ENCODE assay signal across 26 cellular contexts in genomic region chr17:76039121-76039520, GRCh38. TPM values are rescaled to one million over a fixed set of nuclear protein-coding genes. Genes with fewer than 3 reads are reported as not detected.
DNase-seq lines count a peak whose midpoint lies in the region; ATAC-seq, FAIRE-seq and TF ChIP-seq lines count a peak whose summit lies in the region.
"Had no signal": no experiment of that assay in that cellular context is flagged by ENCODE, and none has a peak within 500 bp of the region (broad histone marks: within the 10 kb centered on the region; RNA-seq: fewer than 3 reads in every experiment).

No MANE protein-coding gene starts in this region.

- no peaks in the 10 kb centered on the region for H3K9me3 Mint-ChIP-seq in MCF 10A (ENCODE audit: unreplicated experiment)
- H3K9me3 Mint-ChIP-seq: activated CD4-positive, alpha-beta memory T cell treated with anti-CD3 and anti-CD28 coated beads, Interleukin-2, amount 10 ng/mL, durations not matched to agents 7 days and 5 days; activated T-cell treated with anti-CD3 and anti-CD28 coated beads, Interleukin-2, amount 50 U/mL, for 4 hours; natural killer cell treated with Interleukin-12 subunit alpha and Interleukin-12 subunit beta and Interleukin-15 and Interleukin-18, amount 100 ng/mL, for 72 hours; stimulated activated effector memory CD8-positive, alpha-beta T cell treated with anti-CD3 and anti-CD28 coated beads, Interleukin-12 subunit alpha, Interleukin-12 subunit beta, amount 100 ng/mL, for 72 hours had no signal

- H3K36me3 Mint-ChIP-seq in MCF 10A (ENCODE audit: insufficient read depth, unreplicated experiment) = peaks cover 57% of the 10 kb centered on the region

- peak; percentile 77 for FAIRE-seq in urothelium cell line (lab: Jason Lieb, UNC)
- FAIRE-seq: GM18507, keratinocyte had no signal

- intact Hi-C loops in MCF 10A (cut with micrococcal nuclease) = no loop called here
- intact Hi-C loops in breast epithelium (cut with DNase I; ENCODE audit: low total_unique reads) = no loop called here
- intact Hi-C loops in adrenal gland (cut with DNase I) = no loop called here
- intact Hi-C loops in left colon (cut with DNase I, micrococcal nuclease) = no loop called here

- H3K9me3 ChIP-seq in breast epithelium (no peaks in the 10 kb centered on the region), adrenal gland (replicated peaks in 1 of 3) (no peaks in the 10 kb centered on the region)
- H3K9me3 ChIP-seq: thoracic aorta had no signal

- POLR2A ChIA-PET in MCF 10A (lab: Yijun Ruan, JAX) = interaction anchor here (0.6 to 1.0 kb wide), 2 partner anchors 8 to 10 kb away, joined by 3 to 4 read pairs; no protein-coding TSS in a partner anchor

- CTCF ChIA-PET in MCF 10A (lab: Yijun Ruan, JAX) = no interaction called here

- no peaks in the 10 kb centered on the region for H3K4me1 Mint-ChIP-seq in MCF 10A (ENCODE audit: insufficient read depth, unreplicated experiment)
- H3K4me1 Mint-ChIP-seq: activated CD4-positive, alpha-beta memory T cell treated with anti-CD3 and anti-CD28 coated beads, Interleukin-2, amount 10 ng/mL, durations not matched to agents 7 days and 5 days; stimulated activated effector memory CD8-positive, alpha-beta T cell treated with anti-CD3 and anti-CD28 coated beads, Interleukin-12 subunit alpha, Interleukin-12 subunit beta, amount 100 ng/mL, for 72 hours had no signal

- no peak overlapping the region for H3K4me3 Mint-ChIP-seq in MCF 10A (ENCODE audit: unreplicated experiment)
- H3K4me3 Mint-ChIP-seq: activated CD4-positive, alpha-beta memory T cell treated with anti-CD3 and anti-CD28 coated beads, Interleukin-2, amount 10 ng/mL, durations not matched to agents 7 days and 5 days; activated T-cell treated with anti-CD3 and anti-CD28 coated beads, Interleukin-2, amount 50 U/mL, for 4 hours; natural killer cell treated with Interleukin-12 subunit alpha and Interleukin-12 subunit beta and Interleukin-15 and Interleukin-18, amount 100 ng/mL, for 72 hours; stimulated activated effector memory CD8-positive, alpha-beta T cell treated with anti-CD3 and anti-CD28 coated beads, Interleukin-12 subunit alpha, Interleukin-12 subunit beta, amount 100 ng/mL, for 72 hours had no signal

- no peak for DNase-seq in MCF 10A (ENCODE audit: unreplicated experiment)
- no peak for DNase-seq in breast epithelium (ENCODE audit: low spot score in 2 of 2)
- peak in 5 of 7 donors; percentile 45 to 85 (median 64) for DNase-seq in adrenal gland
- no peak for DNase-seq in left colon
- DNase-seq in urothelium cell line (ENCODE audit: low spot score) = no peak
- no peak for DNase-seq in NOMO-1 treated with dmso at 0.1 percent for 144 hours (lab: John Stamatoyannopoulos, UW; ENCODE audit: unreplicated experiment)
- no peak for DNase-seq in activated CD4-positive, alpha-beta T cell treated with anti-CD3 and anti-CD28 coated beads, Interleukin-2, amount 50 U/mL, for 1 hour
- DNase-seq: activated CD4-positive, alpha-beta memory T cell treated with anti-CD3 and anti-CD28 coated beads, Interleukin-2, amount 10 ng/mL, durations not matched to agents 7 days and 5 days; activated T-cell treated with anti-CD3 and anti-CD28 coated beads, Interleukin-2, amount 50 U/mL, for 4 hours; foreskin melanocyte; hypothalamus; mesendoderm; NCI-H774; PC-9; T-helper 2 cell had no signal

- ATAC-seq in left colon (peak; percentile 13), GM21390 (IDR thresholded peaks at IDR 0.05; ENCODE audit: unreplicated experiment) (no peak)
- ATAC-seq: activated T-cell treated with anti-CD3 and anti-CD28 coated beads, Interleukin-2, amount 50 U/mL, for 4 hours; natural killer cell treated with Interleukin-12 subunit alpha and Interleukin-12 subunit beta and Interleukin-15 and Interleukin-18, amount 100 ng/mL, for 72 hours; stimulated activated effector memory CD8-positive, alpha-beta T cell treated with anti-CD3 and anti-CD28 coated beads, Interleukin-12 subunit alpha, Interleukin-12 subunit beta, amount 100 ng/mL, for 72 hours had no signal

- no peaks in the 10 kb centered on the region for H3K4me1 ChIP-seq in breast epithelium
- H3K4me1 ChIP-seq in adrenal gland (replicated peaks in 1 of 2) = peaks cover 0 to 10% of the 10 kb centered on the region in 2 donors

- H3K4me3 ChIP-seq in breast epithelium (no peak overlapping the region), adrenal gland (no peak overlapping the region)
- H3K4me3 ChIP-seq: cardiac muscle cell, PC-9, thoracic aorta had no signal

- no peak overlapping the region for H3K27ac Mint-ChIP-seq in MCF 10A (ENCODE audit: low read depth, unreplicated experiment)
- H3K27ac Mint-ChIP-seq: activated CD4-positive, alpha-beta memory T cell treated with anti-CD3 and anti-CD28 coated beads, Interleukin-2, amount 10 ng/mL, durations not matched to agents 7 days and 5 days had no signal

- no peaks in the 10 kb centered on the region for H3K27me3 Mint-ChIP-seq in MCF 10A (ENCODE audit: insufficient read depth, unreplicated experiment)
- H3K27me3 Mint-ChIP-seq: activated CD4-positive, alpha-beta memory T cell treated with anti-CD3 and anti-CD28 coated beads, Interleukin-2, amount 10 ng/mL, durations not matched to agents 7 days and 5 days; natural killer cell treated with Interleukin-12 subunit alpha and Interleukin-12 subunit beta and Interleukin-15 and Interleukin-18, amount 100 ng/mL, for 72 hours had no signal

- BruUV-seq in MCF 10A (replicated peaks; lab: Mats Ljungman, UMichigan) = TSS peak; percentile 81

- H3K36me3 ChIP-seq in breast epithelium (peaks cover 20% of the 10 kb centered on the region), adrenal gland (replicated peaks in 1 of 2) (peaks cover 0 to 53% of the 10 kb centered on the region in 2 donors)

- H3K27me3 ChIP-seq in breast epithelium (no peaks in the 10 kb centered on the region), adrenal gland (no peaks in the 10 kb centered on the region)
- H3K27me3 ChIP-seq: cardiac muscle cell had no signal

- TF ChIP-seq CTCF in MCF 10A (IDR thresholded peaks at IDR 0.05; ENCODE audit: unreplicated experiment) (no peak), breast epithelium (IDR thresholded peaks at IDR 0.05) (no peak), adrenal gland (IDR thresholded peaks at IDR 0.05) (no peak)

- no peak overlapping the region for H3K27ac ChIP-seq in breast epithelium
- H3K27ac ChIP-seq in adrenal gland = peak overlapping the region in 2 of 5 donors; percentile 54 to 80
- H3K27ac ChIP-seq: C4-2B, epithelial cell of prostate, PC-9, thoracic aorta, VCaP had no signal

- TF ChIP-seq POLR2A in breast epithelium (IDR thresholded peaks at IDR 0.05) (no peak), adrenal gland (IDR thresholded peaks at IDR 0.05) (no peak)

- WGBS in adrenal gland, 4 donors = 35 to 56% (median 46%) methylated on average over 4 to 6 of the region's 6 CpGs

RNA-seq across cellular contexts. Expression of gene EVPL, which starts 12.0 kb away (rescaled TPM):
- total RNA-seq in MCF 10A (2022) (7.7 and 8.1 TPM in 2 replicates), breast epithelium (1 to 10 TPM; 1.6 to 8.0 (median 3.9) TPM), adrenal gland (1 to 10 TPM in 1 of 8 donors, under 1 TPM in 5, not detected in 2; under 0.01 to 1.8 (median 0.22) TPM), left colon (10 to 100 TPM; 18.9 to 28.5 TPM)
- polyA plus RNA-seq in adrenal gland = under 1 TPM; 0.02 to 0.64 (median 0.61) TPM
- total RNA-seq: activated CD4-positive, alpha-beta memory T cell treated with anti-CD3 and anti-CD28 coated beads, Interleukin-2, amount 10 ng/mL, durations not matched to agents 7 days and 5 days had no signal
- polyA plus RNA-seq: cardiac muscle cell had no signal

RNA-seq across cellular contexts. Expression of gene SRP68, which starts 33.2 kb away (rescaled TPM):
- total RNA-seq in MCF 10A (2022) (80.8 and 106 TPM in 2 replicates), breast epithelium (10 to 100 TPM; 41.3 to 49.6 (median 48.3) TPM), adrenal gland (100 to 1,000 TPM in 1 of 8 donors, 10 to 100 TPM in 7; 20.3 to 113 (median 55.1) TPM), left colon (10 to 100 TPM; 49.9 to 56.5 TPM)
- 100 to 1,000 TPM in 1 of 3 donors, 10 to 100 TPM in 2; 33.1 to 129 (median 35.9) TPM for polyA plus RNA-seq in adrenal gland

RNA-seq across cellular contexts. Expression of gene GALR2, which starts 35.5 kb away (rescaled TPM):
- 0.37 TPM in 1 of 2 replicates, not detected in the other for total RNA-seq in MCF 10A (2022)
- total RNA-seq in breast epithelium = not detected
- not detected for total RNA-seq in adrenal gland
- under 1 TPM in 1 of 3 donors, not detected in 2; 0.27 TPM for polyA plus RNA-seq in adrenal gland
- not detected for total RNA-seq in left colon
- total RNA-seq: cardiac muscle cell had no signal
- polyA plus RNA-seq: keratinocyte had no signal

RNA-seq across cellular contexts. Expression of gene CDK3, which starts 38.5 kb away (rescaled TPM):
- total RNA-seq in MCF 10A (2022) (5.3 and 5.7 TPM in 2 replicates), breast epithelium (10 to 100 TPM in 1 of 3 donors, 1 to 10 TPM in 2; 6.6 to 13.0 (median 9.5) TPM), adrenal gland (1 to 10 TPM in 4 of 8 donors, under 1 TPM in 1, not detected in 3; 0.74 to 7.9 (median 4.3) TPM), left colon (10 to 100 TPM; 10.1 to 12.4 TPM)
- 10 to 100 TPM in 2 of 3 donors, 1 to 10 TPM in 1; 1.2 to 56.7 (median 30.0) TPM for polyA plus RNA-seq in adrenal gland

RNA-seq across cellular contexts. Expression of gene ZACN, which starts 39.9 kb away (rescaled TPM):
- total RNA-seq in MCF 10A (2022) (not detected in 2 replicates), breast epithelium (not detected), adrenal gland (under 1 TPM in 2 of 8 donors, not detected in 6; 0.13 to 0.19 TPM), left colon (under 1 TPM in 1 of 2 donors, not detected in 1; 0.22 TPM)
- 1 to 10 TPM in 2 of 3 donors, not detected in 1; 3.1 to 3.3 TPM for polyA plus RNA-seq in adrenal gland
- total RNA-seq: cardiac muscle cell, dermis microvascular lymphatic vessel endothelial cell, PC-9, thoracic aorta had no signal
- polyA plus RNA-seq: keratinocyte had no signal

Comparison
In these comparisons a context has a peak if more than half of its experiments do, and no peak if none do; other contexts are left out.
1. DNase-seq: peak in adrenal gland (5 of 7); none in MCF 10A (single experiment), breast epithelium (0 of 2), left colon (0 of 2), urothelium cell line (single experiment), NOMO-1 treated with dmso at 0.1 percent for 144 hours (single experiment) and activated CD4-positive, alpha-beta T cell treated with anti-CD3 and anti-CD28 coated beads, Interleukin-2, amount 50 U/mL, for 1 hour (single experiment).